3 cellular contexts compared by ENCODE assay signal in genomic region chr4:160217352-160217751, GRCh38.
TF ChIP-seq lines count a peak whose summit lies in the region.

No MANE protein-coding gene starts in this region.

TF ChIP-seq in A549, 52 proteins besides CTCF, POLR2A, EP300 and RAD21:
- TF ChIP-seq SMC3 (IDR thresholded peaks at IDR 0.05): no peak
- peak; percentile 87 for TF ChIP-seq MAFK (IDR thresholded peaks at IDR 0.05; ENCODE audit: partially characterized antibody)
- TF ChIP-seq FOSB (CRISPR knock-in tag; IDR thresholded peaks at IDR 0.05): no peak
- no peak for TF ChIP-seq FOSL2 (IDR thresholded peaks at IDR 0.05)
- TF ChIP-seq FOSL2 (CRISPR knock-in tag; IDR thresholded peaks at IDR 0.05): no peak
- no peak for TF ChIP-seq ZNF302 (CRISPR knock-in tag; IDR thresholded peaks at IDR 0.05)
- no peak for TF ChIP-seq MYC (IDR thresholded peaks at IDR 0.05; ENCODE audit: borderline replicate concordance, low read length)
- TF ChIP-seq PBX3 (IDR thresholded peaks at IDR 0.05): no peak
- no peak for TF ChIP-seq REST (IDR thresholded peaks at IDR 0.05)

TF ChIP-seq in IMR-90, 13 proteins besides CTCF, POLR2A, EP300 and RAD21:
- TF ChIP-seq SMC3 (IDR thresholded peaks at IDR 0.05; ENCODE audit: low read depth, low read length) (no peak), MAFK (IDR thresholded peaks at IDR 0.05; ENCODE audit: low read depth, low read length) (peak; percentile 84)

TF ChIP-seq in H1, 55 proteins besides CTCF, POLR2A, EP300 and RAD21:
- TF ChIP-seq SAP30 (IDR thresholded peaks at IDR 0.05; ENCODE audit: insufficient read depth, insufficient replicate concordance, low read length) (no peak), MAFK (IDR thresholded peaks at IDR 0.05; ENCODE audit: low read depth, low read length) (peak; percentile 47; the same call in 1 of the 2 replicates)
